ENCODE assay signal across 19 cellular contexts in the genomic region with DNA sequence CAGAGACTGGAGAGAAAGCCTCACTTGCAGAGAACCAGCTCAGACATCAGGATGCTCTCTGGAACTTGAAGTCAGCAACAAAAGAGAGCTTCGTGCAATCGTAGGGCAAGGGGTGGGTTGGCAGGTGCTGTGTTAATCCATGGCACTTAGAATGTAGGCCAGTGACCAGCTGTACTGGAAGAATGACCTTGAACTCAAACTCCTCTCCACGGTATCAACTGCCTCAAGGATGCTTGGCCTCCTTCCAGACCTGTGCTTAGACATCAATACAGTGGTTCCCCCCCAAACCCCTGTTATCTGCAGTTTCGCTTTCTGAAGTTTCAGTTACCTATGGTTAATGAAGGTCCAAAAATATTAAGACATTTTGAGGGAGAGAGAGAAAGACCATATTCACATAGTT. TPM values are rescaled to one million over a fixed set of nuclear protein-coding genes. Genes with fewer than 3 reads are reported as not detected.
DNase-seq lines count a peak whose midpoint lies in the region; ATAC-seq lines count a peak whose summit lies in the region.
"Had no signal": no experiment of that assay in that cellular context is flagged by ENCODE, and none has a peak within 500 bp of the region (broad histone marks: within the 10 kb centered on the region; RNA-seq: fewer than 3 reads in every experiment).

No MANE protein-coding gene starts in this region.

- H3K36me3 ChIP-seq in trophoblast cell (ENCODE audit: control insufficient read depth in 1 of 2, insufficient read depth in 2 of 2, low read length in 2 of 2) (peaks cover 2 to 6% of the 10 kb centered on the region in 2 experiments), Karpas-422 (ENCODE audit: insufficient read depth, low read length) (no peaks in the 10 kb centered on the region)

- H2BK12ac ChIP-seq in trophoblast cell (ENCODE audit: low read length), result no peak overlapping the region

- intact Hi-C loops in Right ventricle myocardium superior (cut with DNase I), result no loop called here

- peak overlapping the region; percentile 5 for H3K9ac ChIP-seq in trophoblast cell (ENCODE audit: low read length)
- H3K9ac ChIP-seq in Karpas-422 (ENCODE audit: low read length), result no peak overlapping the region

- H3K27ac ChIP-seq in trophoblast cell (ENCODE audit: low read depth, low read length) (no peak overlapping the region), Karpas-422 (ENCODE audit: low read length) (no peak overlapping the region)

- no peak overlapping the region for H2AK5ac ChIP-seq in trophoblast cell (ENCODE audit: low read length)

- peaks cover 5% of the 10 kb centered on the region for H3K79me1 ChIP-seq in trophoblast cell (ENCODE audit: low read length)

- H3K4me1 ChIP-seq in trophoblast cell (ENCODE audit: control insufficient read depth in 1 of 2, insufficient read depth in 2 of 2, low read length in 2 of 2) (peaks cover 42 to 49% of the 10 kb centered on the region in 2 experiments), Karpas-422 (ENCODE audit: low read length) (peaks cover 8% of the 10 kb centered on the region)

- H2BK120ac ChIP-seq in trophoblast cell (ENCODE audit: insufficient read depth, low read length, poor library complexity), result no peak overlapping the region

- DNase-seq in NCI-H1105 treated with DMSO at 0.1 percent for 48 hours (lab: John Stamatoyannopoulos, UW), result peak; percentile 28
- DNase-seq in NCI-H1105 (lab: John Stamatoyannopoulos, UW), result no peak
- DNase-seq in M059J (ENCODE audit: low read depth), result peak; percentile 17
- peak; percentile 51 to 78 for DNase-seq in SHP77 (lab: John Stamatoyannopoulos, UW)
- DNase-seq in trophoblast cell, result no peak
- no peak for DNase-seq in Karpas-422
- no peak for DNase-seq in Right ventricle myocardium superior
- no peak for DNase-seq in kidney tubule cell (ENCODE audit: low spot score)
- DNase-seq: AML-193; C1 segment of cervical spinal cord; Calu3; CD8-positive, alpha-beta memory T cell; DMS153; NCI-H1092 treated with DMSO at 0.1 percent for 48 hours; NCI-H2029 treated with DMSO at 0.1 percent for 48 hours; NCI-H446 treated with DMSO at 0.1 percent for 48 hours; NCI-H748 treated with DMSO at 0.1 percent for 48 hours; T-helper 1 cell had no signal

- no peaks in the 10 kb centered on the region for H4K20me1 ChIP-seq in Karpas-422 (ENCODE audit: insufficient read depth, low read depth, low read length)

- H3K9me3 ChIP-seq in trophoblast cell (ENCODE audit: insufficient read depth, low read depth, low read length) (peaks cover 1% of the 10 kb centered on the region), Karpas-422 (ENCODE audit: low read length) (no peaks in the 10 kb centered on the region)

- H4K91ac ChIP-seq in trophoblast cell (ENCODE audit: low read depth, low read length), result no peak overlapping the region

- H3K14ac ChIP-seq in trophoblast cell (ENCODE audit: low read length), result no peak overlapping the region

- H3K27me3 ChIP-seq in trophoblast cell (ENCODE audit: insufficient read depth, low read length) (no peaks in the 10 kb centered on the region), Karpas-422 (ENCODE audit: low read length) (no peaks in the 10 kb centered on the region)

- H3K4me2 ChIP-seq in trophoblast cell (ENCODE audit: low read length) (no peak overlapping the region), Karpas-422 (ENCODE audit: low read depth, low read length, poor library complexity, severe bottlenecking) (no peak overlapping the region)

- peak overlapping the region; percentile 80 for H3K4ac ChIP-seq in trophoblast cell (ENCODE audit: low read depth, low read length)

- ATAC-seq in Right ventricle myocardium superior (ENCODE audit: poor library complexity), result no peak

- no peak overlapping the region for H4K8ac ChIP-seq in trophoblast cell (ENCODE audit: low read depth, low read length)

- H2BK5ac ChIP-seq in trophoblast cell (ENCODE audit: low read depth, low read length, poor library complexity), result no peak overlapping the region

- H3K23ac ChIP-seq in trophoblast cell (ENCODE audit: low read length), result no peak overlapping the region

- H2AFZ ChIP-seq in trophoblast cell (ENCODE audit: insufficient read depth, low read length, poor library complexity) (no peak overlapping the region), Karpas-422 (ENCODE audit: low read length) (no peak overlapping the region)

- H3K4me3 ChIP-seq in trophoblast cell (ENCODE audit: low read depth, low read length) (no peak overlapping the region), Karpas-422 (ENCODE audit: low read length) (no peak overlapping the region)

- no CpG with 5 or more reads among the region's 4 CpGs for WGBS in trophoblast cell (ENCODE audit: extremely low coverage, insufficient coverage, insufficient read length)

- peak overlapping the region; percentile 25 for H3K18ac ChIP-seq in trophoblast cell (ENCODE audit: low read length)

- no peaks in the 10 kb centered on the region for H3K9me2 ChIP-seq in Karpas-422 (replicated peaks; ENCODE audit: insufficient read depth, low read length)

- peaks cover 18% of the 10 kb centered on the region for H3K79me2 ChIP-seq in trophoblast cell (ENCODE audit: control insufficient read depth, insufficient read depth, low read length, poor library complexity)
- H3K79me2 ChIP-seq in Karpas-422 (ENCODE audit: low read length), result no peaks in the 10 kb centered on the region

- H4K12ac ChIP-seq in trophoblast cell (ENCODE audit: low read depth, low read length), result no peak overlapping the region

RNA-seq across cellular contexts. Expression of a gene that starts 6.5 kb away (rescaled TPM):
- 21.4 and 27.2 TPM in 2 replicates for total RNA-seq in M059J (2014; rRNA removed; shearing (Covaris generic))
- 41.0 and 46.4 TPM in 2 replicates for polyA plus RNA-seq in trophoblast cell (2013)
- total RNA-seq in Karpas-422 (2014; rRNA removed; shearing (Covaris generic); ENCODE audit: low replicate concordance), result 0.11 and 0.60 TPM in 2 replicates
- 0.38 TPM for total RNA-seq in Right ventricle myocardium superior
- total RNA-seq: Calu3; CD8-positive, alpha-beta memory T cell had no signal
- polyA plus RNA-seq: AG04450; CD8-positive, alpha-beta memory T cell had no signal

Comparison
In these comparisons a context has a peak if more than half of its experiments do, and no peak if none do; other contexts are left out.
1. DNase-seq: peak in NCI-H1105 treated with DMSO at 0.1 percent for 48 hours (single experiment), M059J (single experiment) and SHP77 (2 of 2); none in NCI-H1105 (single experiment), trophoblast cell (0 of 2), Karpas-422 (single experiment), Right ventricle myocardium superior (single experiment) and kidney tubule cell (single experiment).
2. RNA of a gene that starts 6.5 kb away (total RNA-seq): 21.4 to 27.2 TPM in M059J; 0.11 to 0.60 TPM in Karpas-422 and 0.38 TPM in Right ventricle myocardium superior (single experiment); every median in the first group is over 10 times any median in the second.